ENCODE assay signal across 1 cellular context in the genomic region with DNA sequence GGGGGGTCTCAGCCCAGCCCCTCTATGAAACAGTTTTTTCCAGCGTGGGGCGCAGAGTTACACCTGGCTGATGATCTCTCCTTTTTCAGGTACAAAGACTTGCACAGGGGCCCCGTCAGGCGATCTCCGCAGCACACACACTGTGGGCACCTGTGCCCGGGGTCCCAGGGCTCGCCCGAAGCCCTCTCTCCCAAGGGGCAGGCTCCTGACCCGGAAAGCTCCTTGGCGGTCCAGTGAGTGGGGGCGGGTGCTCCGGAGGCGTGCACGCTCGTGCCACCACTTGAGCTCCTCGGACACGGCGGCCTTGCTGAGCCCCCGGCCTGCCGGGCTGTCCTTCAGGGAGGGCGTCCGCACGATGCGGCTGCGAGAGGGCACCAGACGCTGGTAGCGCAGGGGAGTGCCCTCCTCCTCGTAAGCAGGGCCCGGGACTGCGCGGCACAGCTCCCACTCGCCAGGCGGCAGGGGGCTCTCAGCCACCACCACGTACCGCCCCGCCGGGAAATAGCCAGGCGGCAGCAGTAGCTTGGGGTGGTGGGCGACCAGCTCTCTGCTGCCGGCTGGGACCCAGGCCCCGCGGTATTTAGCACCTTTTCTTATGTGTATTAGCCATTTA.
TF ChIP-seq lines count a peak whose summit lies in the region.

No MANE protein-coding gene starts in this region.

TF ChIP-seq in HepG2, 621 proteins besides CTCF, POLR2A, EP300 and RAD21:
- peak; percentile 90 for TF ChIP-seq HNRNPLL (IDR thresholded peaks at IDR 0.05; ENCODE audit: low read depth, low read length, poor library complexity, severe bottlenecking)
